ENCODE assay signal across 13 cellular contexts in the genomic region with DNA sequence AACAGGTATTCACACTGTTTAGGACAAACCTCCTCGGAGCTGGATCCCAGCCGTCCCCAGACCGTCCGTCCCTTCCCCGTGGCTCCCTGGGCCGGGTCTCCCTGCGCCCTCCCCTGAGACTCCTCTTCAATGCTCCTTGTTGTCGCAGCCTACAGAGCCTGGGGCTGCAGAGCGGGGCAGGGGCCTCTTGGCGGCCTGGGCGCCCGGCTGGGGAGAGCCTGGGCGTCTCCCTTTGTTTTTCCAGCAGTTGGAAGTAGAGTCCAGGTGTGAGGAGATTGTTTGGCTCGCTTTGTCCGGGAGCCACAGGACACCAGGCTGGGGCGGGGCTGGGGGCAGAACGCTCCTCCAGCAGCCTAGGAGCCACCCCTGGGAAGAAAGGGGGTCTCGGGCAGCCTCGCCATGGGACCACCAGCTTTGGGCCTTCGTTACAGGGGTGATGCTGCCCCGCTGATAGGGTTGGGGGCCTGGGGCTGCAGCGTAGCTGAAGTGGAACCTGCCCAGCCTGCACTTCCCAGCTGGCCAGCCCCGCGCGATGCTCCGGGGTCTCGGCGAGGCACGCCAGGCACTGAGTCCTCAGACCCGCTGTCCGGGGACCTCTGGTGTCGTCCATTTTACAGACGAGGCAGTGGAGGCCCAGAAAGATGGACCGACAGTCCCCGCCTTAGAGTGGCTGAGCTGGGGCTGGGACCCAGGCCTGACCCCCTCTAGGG.
DNase-seq lines count a peak whose midpoint lies in the region; ATAC-seq, FAIRE-seq and TF ChIP-seq lines count a peak whose summit lies in the region.
"Had no signal": no experiment of that assay in that cellular context is flagged by ENCODE, and none has a peak within 500 bp of the region (broad histone marks: within the 10 kb centered on the region; RNA-seq: fewer than 3 reads in every experiment).

No MANE protein-coding gene starts in this region.

- no peak overlapping the region for H3K4me3 Mint-ChIP-seq in endodermal cell

- peaks cover 23% of the 10 kb centered on the region for H3K4me1 ChIP-seq in endodermal cell (ENCODE audit: control insufficient read depth, insufficient read depth, low read length)
- H3K4me1 ChIP-seq in pancreas: peaks cover 27 to 37% (median 36%) of the 10 kb centered on the region in 3 donors
- no peaks in the 10 kb centered on the region for H3K4me1 ChIP-seq in breast epithelium

- no peak overlapping the region for H3K4me3 ChIP-seq in endodermal cell (ENCODE audit: low read length)
- H3K4me3 ChIP-seq in pancreas: no peak overlapping the region
- no peak overlapping the region for H3K4me3 ChIP-seq in breast epithelium
- H3K4me3 ChIP-seq: GM23248 had no signal

- DNase-seq in COR-L47 (lab: John Stamatoyannopoulos, UW) (peak; percentile 89), ELF-1 (ENCODE audit: low read depth, low spot score) (peak; percentile 43), endodermal cell (no peak), pancreas (no peak), breast epithelium (ENCODE audit: low spot score in 2 of 2) (no peak), KBM-7 (no peak)
- DNase-seq: GM23248, NCI-H2081, NCI-H526 treated with DMSO at 0.1 percent for 48 hours, SW 1271 had no signal

- intact Hi-C loops in pancreas (cut with DNase I) (no loop called here), breast epithelium (cut with DNase I; ENCODE audit: low total_unique reads) (no loop called here)

- FAIRE-seq in pancreas (lab: Jason Lieb, UNC): no peak
- FAIRE-seq: HTR-8/SVneo had no signal

- H3K36me3 ChIP-seq in endodermal cell (ENCODE audit: control insufficient read depth, insufficient read depth, low read length) (no peaks in the 10 kb centered on the region), pancreas (no peaks in the 10 kb centered on the region), breast epithelium (no peaks in the 10 kb centered on the region)

- no peaks in the 10 kb centered on the region for H3K9me3 ChIP-seq in endodermal cell (ENCODE audit: control insufficient read depth, low read length)
- H3K9me3 ChIP-seq in pancreas: no peaks in the 10 kb centered on the region
- no peaks in the 10 kb centered on the region for H3K9me3 ChIP-seq in breast epithelium

- in situ Hi-C loops in KBM-7 (cut with MboI; ENCODE audit: low pct_unique_long_range_greater_than_20kb, low sequenced_read_pairs): no loop called here

- no peaks in the 10 kb centered on the region for H3K36me3 Mint-ChIP-seq in endodermal cell (ENCODE audit: low read depth)

- no peaks in the 10 kb centered on the region for H3K9me3 Mint-ChIP-seq in endodermal cell

- 88 to 95% methylated on average over 22 to 35 of the region's 35 CpGs for WGBS in endodermal cell (ENCODE audit: insufficient coverage in 1 of 2, insufficient read length in 1 of 2), 2 experiments
- 83 to 91% methylated on average over 35 of the region's 35 CpGs for WGBS in pancreas, 2 donors

- peak in 2 of 4 donors; percentile 0 to 2 for ATAC-seq in pancreas
- ATAC-seq in GM21381 (IDR thresholded peaks at IDR 0.05; ENCODE audit: unreplicated experiment): no peak

- H3K27ac ChIP-seq in endodermal cell (ENCODE audit: low read depth, low read length): no peak overlapping the region
- peak overlapping the region in 3 of 4 donors; percentile 79 to 81 (median 80) for H3K27ac ChIP-seq in pancreas
- H3K27ac ChIP-seq in breast epithelium: no peak overlapping the region
- H3K27ac ChIP-seq: GM23248, HL-60 had no signal

- TF ChIP-seq CTCF in endodermal cell (conservative IDR thresholded peaks at IDR 0.05) (no peak), pancreas (IDR thresholded peaks at IDR 0.05) (no peak), breast epithelium (IDR thresholded peaks at IDR 0.05) (no peak)

- no peaks in the 10 kb centered on the region for H3K27me3 Mint-ChIP-seq in endodermal cell (ENCODE audit: insufficient read depth)

- no peak for TF ChIP-seq POLR2A in breast epithelium (IDR thresholded peaks at IDR 0.05)

- no peak overlapping the region for H3K9ac ChIP-seq in endodermal cell (ENCODE audit: extremely low read depth, low read length, poor library complexity, severe bottlenecking)
- H3K9ac ChIP-seq: GM23248 had no signal

- H3K4me1 Mint-ChIP-seq in endodermal cell: peaks cover 11% of the 10 kb centered on the region

- peak overlapping the region; percentile 72 for H3K27ac Mint-ChIP-seq in endodermal cell

- H3K27me3 ChIP-seq in endodermal cell (ENCODE audit: control insufficient read depth, insufficient read depth, low read length, poor library complexity, severe bottlenecking) (no peaks in the 10 kb centered on the region), pancreas (no peaks in the 10 kb centered on the region), breast epithelium (peaks cover 0 to 67% of the 10 kb centered on the region in 2 donors)

Comparison
In these comparisons a context has a peak if more than half of its experiments do, and no peak if none do; other contexts are left out.
1. DNase-seq: peak in COR-L47 (single experiment) and ELF-1 (single experiment); none in endodermal cell (single experiment), pancreas (0 of 6), breast epithelium (0 of 2) and KBM-7 (single experiment).
2. H3K27ac ChIP-seq: peak in pancreas (3 of 4); none in endodermal cell (single experiment) and breast epithelium (0 of 2).